8 cellular contexts compared by ENCODE assay signal in the genomic region with DNA sequence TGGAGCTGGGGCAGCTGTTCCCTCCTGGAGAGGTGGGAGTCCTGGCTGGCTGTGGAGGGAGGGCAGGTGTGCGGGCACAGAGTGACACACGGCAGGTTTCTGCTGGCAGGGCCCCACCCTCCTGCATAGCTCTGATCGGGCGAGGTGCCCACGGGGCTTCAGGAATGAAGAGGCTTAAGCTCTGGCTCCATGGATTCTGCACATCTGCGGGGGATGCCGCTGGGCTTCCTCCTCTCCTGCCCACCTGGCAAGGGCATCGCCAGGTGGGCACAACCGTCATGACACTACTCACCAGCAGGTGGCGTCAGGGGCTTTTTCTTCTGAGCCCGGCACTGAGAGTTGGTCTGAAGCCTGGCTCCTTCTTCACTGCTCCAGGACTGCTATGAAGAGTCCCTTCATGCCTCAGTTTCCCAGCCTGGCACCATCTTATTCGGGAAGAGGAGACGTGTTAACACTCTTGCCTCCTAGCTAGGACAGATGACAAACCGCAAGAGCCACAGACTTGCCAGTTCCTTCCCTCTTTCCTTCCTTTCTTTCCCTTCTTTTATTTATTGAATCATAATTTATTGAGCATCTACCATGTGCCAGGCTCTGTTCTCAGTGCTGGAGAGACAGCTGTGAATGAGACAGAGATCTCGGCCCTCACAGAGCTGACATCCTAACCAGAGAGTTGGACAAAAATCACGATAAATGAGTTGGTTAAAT. TPM values are rescaled to one million over a fixed set of nuclear protein-coding genes. Genes with fewer than 3 reads are reported as not detected.
DNase-seq lines count a peak whose midpoint lies in the region; ATAC-seq and TF ChIP-seq lines count a peak whose summit lies in the region.

No MANE protein-coding gene starts in this region.

- DNase-seq in Right ventricle myocardium inferior (ENCODE audit: missing footprints) (peak; percentile 76), cardiac septum (ENCODE audit: low spot score) (no peak), NCI-H69 (lab: John Stamatoyannopoulos, UW) (peak; percentile 76), ecto neural progenitor cell (ENCODE audit: low spot score) (peak; percentile 69), mucosa of descending colon (peak in 2 of 3 donors; percentile 75)
- DNase-seq in activated CD4-positive, alpha-beta memory T cell treated with anti-CD3 and anti-CD28 coated beads, Interleukin-2, amount 10 ng/mL, durations not matched to agents 7 days and 5 days = peak; percentile 76
- DNase-seq in stimulated activated CD8-positive, alpha-beta memory T cell treated with anti-CD3 and anti-CD28 coated beads, Interleukin-7, amount 100 ng/mL, for 48 hours (ENCODE audit: extremely low read depth in 1 of 2, low read depth in 1 of 2) = peak; percentile 7 to 40

- peaks cover 3% of the 10 kb centered on the region for H3K27me3 Mint-ChIP-seq in activated CD4-positive, alpha-beta memory T cell treated with anti-CD3 and anti-CD28 coated beads, Interleukin-2, amount 10 ng/mL, durations not matched to agents 7 days and 5 days

- POLR2A ChIA-PET in activated CD4-positive, alpha-beta memory T cell treated with anti-CD3 and anti-CD28 coated beads, Interleukin-2, amount 10 ng/mL, durations not matched to agents 7 days and 5 days (lab: Charles Lee) = no interaction called here

- H3K9me3 Mint-ChIP-seq in activated CD4-positive, alpha-beta memory T cell treated with anti-CD3 and anti-CD28 coated beads, Interleukin-2, amount 10 ng/mL, durations not matched to agents 7 days and 5 days = no peaks in the 10 kb centered on the region

- H3K9me3 ChIP-seq in mucosa of descending colon = no peaks in the 10 kb centered on the region

- intact Hi-C loops in Right ventricle myocardium inferior (cut with DNase I) = no loop called here
- intact Hi-C loops in cardiac septum (cut with DNase I) = no loop called here
- intact Hi-C loops in mucosa of descending colon (cut with DNase I, micrococcal nuclease) = no loop called here

- H3K4me1 ChIP-seq in mucosa of descending colon (ENCODE audit: low read depth) = no peaks in the 10 kb centered on the region

- no peak overlapping the region for H3K27ac Mint-ChIP-seq in activated CD4-positive, alpha-beta memory T cell treated with anti-CD3 and anti-CD28 coated beads, Interleukin-2, amount 10 ng/mL, durations not matched to agents 7 days and 5 days

- no peaks in the 10 kb centered on the region for H3K36me3 ChIP-seq in mucosa of descending colon (ENCODE audit: low read depth)

- H3K4me1 Mint-ChIP-seq in activated CD4-positive, alpha-beta memory T cell treated with anti-CD3 and anti-CD28 coated beads, Interleukin-2, amount 10 ng/mL, durations not matched to agents 7 days and 5 days = peaks cover 3% of the 10 kb centered on the region

- CTCF ChIA-PET in activated CD4-positive, alpha-beta memory T cell treated with anti-CD3 and anti-CD28 coated beads, Interleukin-2, amount 10 ng/mL, durations not matched to agents 7 days and 5 days (lab: Charles Lee) = interaction anchor here (0.7 to 2.3 kb wide), 7 partner anchors 9 to 859 kb away, joined by 3 to 10 read pairs (median 4); no protein-coding TSS in a partner anchor

- H3K36me3 Mint-ChIP-seq in activated CD4-positive, alpha-beta memory T cell treated with anti-CD3 and anti-CD28 coated beads, Interleukin-2, amount 10 ng/mL, durations not matched to agents 7 days and 5 days (ENCODE audit: low read depth) = no peaks in the 10 kb centered on the region

- H3K4me3 Mint-ChIP-seq in activated CD4-positive, alpha-beta memory T cell treated with anti-CD3 and anti-CD28 coated beads, Interleukin-2, amount 10 ng/mL, durations not matched to agents 7 days and 5 days = no peak overlapping the region

- ATAC-seq in Right ventricle myocardium inferior (peak; percentile 67), mucosa of descending colon (peak; percentile 82), HG03039 (IDR thresholded peaks at IDR 0.05; ENCODE audit: unreplicated experiment) (no peak)

- TF ChIP-seq CTCF in mucosa of descending colon (IDR thresholded peaks at IDR 0.05) = peak; percentile 52

- no peak overlapping the region for H3K4me3 ChIP-seq in mucosa of descending colon

RNA-seq across cellular contexts. Expression of gene PAK4, which starts 15.2 kb away (rescaled TPM):
- total RNA-seq in Right ventricle myocardium inferior (16.2 TPM), cardiac septum (18.6 TPM), mucosa of descending colon (100 to 1,000 TPM in 1 of 3 donors, 10 to 100 TPM in 2; 54.4 to 116 (median 76.5) TPM)
- total RNA-seq in activated CD4-positive, alpha-beta memory T cell treated with anti-CD3 and anti-CD28 coated beads, Interleukin-2, amount 10 ng/mL, durations not matched to agents 7 days and 5 days = 10 to 100 TPM; 16.2 to 19.6 TPM

RNA-seq across cellular contexts. Expression of gene ACP7, which starts 26.2 kb away (rescaled TPM):
- total RNA-seq in Right ventricle myocardium inferior (not detected), cardiac septum (not detected), mucosa of descending colon (not detected)
- not detected for total RNA-seq in activated CD4-positive, alpha-beta memory T cell treated with anti-CD3 and anti-CD28 coated beads, Interleukin-2, amount 10 ng/mL, durations not matched to agents 7 days and 5 days
